ENCODE assay signal across 22 cellular contexts in the genomic region with DNA sequence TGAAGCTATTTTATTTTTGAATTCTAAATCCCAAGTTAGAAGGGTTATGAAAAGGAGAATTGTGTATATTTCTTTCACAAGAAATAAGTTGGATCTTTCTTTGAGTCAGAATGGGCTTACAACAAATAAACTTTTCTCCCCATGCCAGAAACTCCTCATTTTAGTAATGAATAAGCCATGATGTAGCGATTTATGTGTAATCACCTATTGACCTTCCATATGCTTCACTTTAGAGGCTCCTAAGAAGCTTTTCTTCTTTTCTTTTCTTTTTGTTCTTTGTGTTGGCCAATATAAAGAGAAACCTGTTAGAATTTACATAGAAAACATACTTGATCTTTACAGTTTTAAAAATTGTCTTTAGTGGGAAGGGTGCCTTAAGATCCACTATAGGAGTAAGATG.
DNase-seq lines count a peak whose midpoint lies in the region; ATAC-seq, FAIRE-seq and TF ChIP-seq lines count a peak whose summit lies in the region.
"Had no signal": no experiment of that assay in that cellular context is flagged by ENCODE, and none has a peak within 500 bp of the region (broad histone marks: within the 10 kb centered on the region; RNA-seq: fewer than 3 reads in every experiment).

No MANE protein-coding gene starts in this region.

- no peaks in the 10 kb centered on the region for H3K36me3 ChIP-seq in pancreas
- H3K36me3 ChIP-seq: gastroesophageal sphincter, left ventricle myocardium inferior, upper lobe of right lung had no signal

- 88 to 95% methylated on average over 1 of the region's 1 CpG for WGBS in pancreas, 2 donors

- H3K36me3 Mint-ChIP-seq in activated CD4-positive, alpha-beta T cell treated with anti-CD3 and anti-CD28 coated beads for 36 hours (ENCODE audit: low read depth), result no peaks in the 10 kb centered on the region
- H3K36me3 Mint-ChIP-seq in IgD-negative memory B cell, result peaks cover 1% of the 10 kb centered on the region
- H3K36me3 Mint-ChIP-seq: activated naive CD4-positive, alpha-beta T cell treated with anti-CD3 and anti-CD28 coated beads, Interleukin-2, amount 50 U/mL, for 72 hours had no signal

- CTCF ChIA-PET in activated CD4-positive, alpha-beta T cell treated with anti-CD3 and anti-CD28 coated beads for 36 hours (lab: Charles Lee), result interaction anchor here (0.7 to 1.5 kb wide), 2 partner anchors 16 to 73 kb away, joined by 3 to 4 read pairs; no protein-coding TSS in a partner anchor

- H3K9me3 Mint-ChIP-seq in activated CD4-positive, alpha-beta T cell treated with anti-CD3 and anti-CD28 coated beads for 36 hours (ENCODE audit: low read depth), result peaks cover 2% of the 10 kb centered on the region
- no peaks in the 10 kb centered on the region for H3K9me3 Mint-ChIP-seq in IgD-negative memory B cell
- H3K9me3 Mint-ChIP-seq: activated naive CD4-positive, alpha-beta T cell treated with anti-CD3 and anti-CD28 coated beads, Interleukin-2, amount 50 U/mL, for 72 hours; activated T-helper 2 cell treated with anti-CD3 and anti-CD28 coated beads, Interferon-gamma antibody, Interleukin-2, Interleukin-4, amounts not matched to agents 10 μg/mL and 5 μg/mL and 100 μg/mL, durations not matched to agents 14 hours and 24 hours and 36 hours had no signal

- DNase-seq in activated CD4-positive, alpha-beta T cell treated with anti-CD3 and anti-CD28 coated beads for 36 hours, result no peak
- no peak for DNase-seq in activated CD4-positive, alpha-beta T cell treated with anti-CD3 and anti-CD28 coated beads, Interleukin-2, amount 50 U/mL, for 1 hour
- DNase-seq in fibroblast of mammary gland (ENCODE audit: low read depth) (peak; percentile 72), pancreas (no peak), NCI-H1048 (lab: John Stamatoyannopoulos, UW) (no peak), NCI-H1694 (lab: John Stamatoyannopoulos, UW) (no peak), HUDEP-2 (lab: John Stamatoyannopoulos, UW; ENCODE audit: unreplicated experiment in 76 of 76) (no peak)
- DNase-seq: effector CD4-positive, alpha-beta T cell; left ventricle myocardium inferior; NCI-H2081 treated with DMSO at 0.1 percent for 48 hours; NCI-H82; SK-N-SH; stimulated activated CD8-positive, alpha-beta memory T cell treated with anti-CD3 and anti-CD28 coated beads, Interleukin-4, amount 100 ng/mL, for 48 hours; upper lobe of right lung had no signal

- H3K4me3 Mint-ChIP-seq in activated CD4-positive, alpha-beta T cell treated with anti-CD3 and anti-CD28 coated beads for 36 hours, result no peak overlapping the region
- peak overlapping the region in 2 of 4 donors; percentile 16 to 74 for H3K4me3 Mint-ChIP-seq in IgD-negative memory B cell

- H3K27me3 Mint-ChIP-seq in activated CD4-positive, alpha-beta T cell treated with anti-CD3 and anti-CD28 coated beads for 36 hours, result no peaks in the 10 kb centered on the region
- H3K27me3 Mint-ChIP-seq in IgD-negative memory B cell, result no peaks in the 10 kb centered on the region

- intact Hi-C loops in activated CD4-positive, alpha-beta T cell treated with anti-CD3 and anti-CD28 coated beads for 36 hours (cut with DNase I, micrococcal nuclease), result loop anchor here in 1 of 2 experiments (2.0 kb wide), 1 partner anchor 59 kb away; no protein-coding TSS in a partner anchor
- intact Hi-C loops in pancreas (cut with DNase I), result no loop called here

- H3K27ac ChIP-seq in pancreas, result no peak overlapping the region
- H3K27ac ChIP-seq: 22Rv1, left ventricle myocardium inferior, upper lobe of right lung, VCaP had no signal

- peak; percentile 17 for FAIRE-seq in pancreas (lab: Jason Lieb, UNC)
- FAIRE-seq: islet of Langerhans had no signal

- no peaks in the 10 kb centered on the region for H3K27me3 ChIP-seq in pancreas
- H3K27me3 ChIP-seq: gastroesophageal sphincter, upper lobe of right lung had no signal

- ATAC-seq in activated CD4-positive, alpha-beta T cell treated with anti-CD3 and anti-CD28 coated beads for 36 hours, result no peak
- no peak for ATAC-seq in pancreas
- ATAC-seq: activated naive CD4-positive, alpha-beta T cell treated with anti-CD3 and anti-CD28 coated beads, Interleukin-2, amount 50 U/mL, for 72 hours; gastroesophageal sphincter; HCT116; upper lobe of right lung had no signal

- H3K4me3 ChIP-seq in fibroblast of mammary gland (ENCODE audit: control insufficient read depth, low read depth, low read length) (no peak overlapping the region), pancreas (no peak overlapping the region)
- H3K4me3 ChIP-seq: gastroesophageal sphincter, left ventricle myocardium inferior, upper lobe of right lung had no signal

- TF ChIP-seq CTCF in fibroblast of mammary gland (conservative IDR thresholded peaks at IDR 0.05; ENCODE audit: control insufficient read depth, insufficient read depth, low read depth, low read length) (no peak), pancreas (IDR thresholded peaks at IDR 0.05) (no peak)

- POLR2A ChIA-PET in activated CD4-positive, alpha-beta T cell treated with anti-CD3 and anti-CD28 coated beads for 36 hours (lab: Charles Lee), result no interaction called here

- peaks cover 55% of the 10 kb centered on the region for H3K4me1 Mint-ChIP-seq in activated CD4-positive, alpha-beta T cell treated with anti-CD3 and anti-CD28 coated beads for 36 hours
- peaks cover 32 to 54% (median 51%) of the 10 kb centered on the region in 3 donors for H3K4me1 Mint-ChIP-seq in IgD-negative memory B cell

- H3K9me3 ChIP-seq in pancreas, result no peaks in the 10 kb centered on the region
- H3K9me3 ChIP-seq: gastroesophageal sphincter, left ventricle myocardium inferior, SK-N-SH, upper lobe of right lung had no signal

- H3K27ac Mint-ChIP-seq in activated CD4-positive, alpha-beta T cell treated with anti-CD3 and anti-CD28 coated beads for 36 hours, result peak overlapping the region; percentile 18
- H3K27ac Mint-ChIP-seq in IgD-negative memory B cell, result peak overlapping the region in 2 of 3 donors; percentile 64 to 83
- H3K27ac Mint-ChIP-seq: activated naive CD4-positive, alpha-beta T cell treated with anti-CD3 and anti-CD28 coated beads, Interleukin-2, amount 50 U/mL, for 72 hours; activated T-helper 2 cell treated with anti-CD3 and anti-CD28 coated beads, Interferon-gamma antibody, Interleukin-2, Interleukin-4, amounts not matched to agents 10 μg/mL and 5 μg/mL and 100 μg/mL, durations not matched to agents 14 hours and 24 hours and 36 hours had no signal

- peaks cover 22 to 46% (median 41%) of the 10 kb centered on the region in 3 donors for H3K4me1 ChIP-seq in pancreas
